Comparison of ENCODE assay signal across 15 cellular contexts in genomic region chr5:174189638-174190037, GRCh38.
DNase-seq lines count a peak whose midpoint lies in the region; ATAC-seq and TF ChIP-seq lines count a peak whose summit lies in the region.
"Had no signal": no experiment of that assay in that cellular context is flagged by ENCODE, and none has a peak within 500 bp of the region (broad histone marks: within the 10 kb centered on the region; RNA-seq: fewer than 3 reads in every experiment).

No MANE protein-coding gene starts in this region.

- H3K27ac Mint-ChIP-seq in endodermal cell, result no peak overlapping the region
- no peak overlapping the region for H3K27ac Mint-ChIP-seq in mesothelial cell of epicardium
- H3K27ac Mint-ChIP-seq: CD14-positive monocyte had no signal

- H3K36me3 ChIP-seq in endodermal cell (ENCODE audit: control insufficient read depth, insufficient read depth, low read length) (no peaks in the 10 kb centered on the region), heart right ventricle (no peaks in the 10 kb centered on the region)

- H3K4me1 ChIP-seq in endodermal cell (ENCODE audit: control insufficient read depth, insufficient read depth, low read length), result no peaks in the 10 kb centered on the region
- no peaks in the 10 kb centered on the region for H3K4me1 ChIP-seq in heart right ventricle

- no peaks in the 10 kb centered on the region for H3K9me3 ChIP-seq in endodermal cell (ENCODE audit: control insufficient read depth, low read length)
- no peaks in the 10 kb centered on the region for H3K9me3 ChIP-seq in heart right ventricle

- DNase-seq in NCI-H748 (lab: John Stamatoyannopoulos, UW; ENCODE audit: unreplicated experiment) (peak; percentile 41), NCI-H748 treated with DMSO at 0.1 percent for 48 hours (lab: John Stamatoyannopoulos, UW) (no peak), endodermal cell (peak; percentile 10), mucosa of gallbladder (ENCODE audit: low spot score) (peak; percentile 84), NCI-H1105 treated with DMSO at 0.1 percent for 48 hours (lab: John Stamatoyannopoulos, UW) (no peak), heart right ventricle (no peak), C1 segment of cervical spinal cord (lab: John Stamatoyannopoulos, UW) (no peak), mesothelial cell of epicardium (ENCODE audit: low spot score in 2 of 2, unreplicated experiment in 2 of 2) (no peak)
- DNase-seq: DMS 273 treated with DMSO at 0.1 percent for 48 hours, KG1, NCI-H1436 treated with DMSO at 0.1 percent for 48 hours, NCI-H2029 treated with DMSO at 0.1 percent for 48 hours, NCI-H524, SHP77 had no signal

- intact Hi-C loops in heart right ventricle (cut with DNase I), result no loop called here

- H3K4me1 Mint-ChIP-seq in endodermal cell, result peaks cover 25% of the 10 kb centered on the region
- peaks cover 27% of the 10 kb centered on the region for H3K4me1 Mint-ChIP-seq in mesothelial cell of epicardium
- H3K4me1 Mint-ChIP-seq: CD14-positive monocyte had no signal

- 78 to 86% methylated on average over 6 to 7 of the region's 7 CpGs for WGBS in endodermal cell (ENCODE audit: insufficient coverage in 1 of 2, insufficient read length in 1 of 2), 2 experiments
- 59 to 60% methylated on average over 7 of the region's 7 CpGs for WGBS in heart right ventricle, 2 donors

- H3K4me3 Mint-ChIP-seq in endodermal cell (no peak overlapping the region), mesothelial cell of epicardium (no peak overlapping the region)
- H3K4me3 Mint-ChIP-seq: CD14-positive monocyte had no signal

- TF ChIP-seq CTCF in endodermal cell (conservative IDR thresholded peaks at IDR 0.05) (no peak), heart right ventricle (IDR thresholded peaks at IDR 0.05) (no peak), mesothelial cell of epicardium (IDR thresholded peaks at IDR 0.05; ENCODE audit: unreplicated experiment) (no peak)

- H3K36me3 Mint-ChIP-seq in endodermal cell (ENCODE audit: low read depth) (no peaks in the 10 kb centered on the region), mesothelial cell of epicardium (no peaks in the 10 kb centered on the region)
- H3K36me3 Mint-ChIP-seq: CD14-positive monocyte had no signal

- H3K27me3 Mint-ChIP-seq in endodermal cell (ENCODE audit: insufficient read depth) (peaks cover 18% of the 10 kb centered on the region), mesothelial cell of epicardium (ENCODE audit: low read depth) (peaks cover 11% of the 10 kb centered on the region)

- no peak overlapping the region for H3K9ac ChIP-seq in endodermal cell (ENCODE audit: extremely low read depth, low read length, poor library complexity, severe bottlenecking)

- H3K27ac ChIP-seq in endodermal cell (ENCODE audit: low read depth, low read length), result peak overlapping the region; percentile 89
- H3K27ac ChIP-seq in heart right ventricle, result no peak overlapping the region

- no peak for ATAC-seq in heart right ventricle

- H3K9me3 Mint-ChIP-seq in endodermal cell, result no peaks in the 10 kb centered on the region
- H3K9me3 Mint-ChIP-seq in mesothelial cell of epicardium, result no peaks in the 10 kb centered on the region

- H3K27me3 ChIP-seq in endodermal cell (ENCODE audit: control insufficient read depth, insufficient read depth, low read length, poor library complexity, severe bottlenecking), result no peaks in the 10 kb centered on the region
- peaks cover 0 to 25% (median 7%) of the 10 kb centered on the region in 7 donors for H3K27me3 ChIP-seq in heart right ventricle

- H3K4me3 ChIP-seq in endodermal cell (ENCODE audit: low read length) (no peak overlapping the region), heart right ventricle (no peak overlapping the region)

Comparison
In these comparisons a context has a peak if more than half of its experiments do, and no peak if none do; other contexts are left out.
1. DNase-seq: peak in NCI-H748 (single experiment), endodermal cell (single experiment) and mucosa of gallbladder (single experiment); none in NCI-H748 treated with DMSO at 0.1 percent for 48 hours (single experiment), NCI-H1105 treated with DMSO at 0.1 percent for 48 hours (single experiment), heart right ventricle (0 of 2), C1 segment of cervical spinal cord (0 of 14) and mesothelial cell of epicardium (0 of 2).